1 cellular context compared by ENCODE assay signal in genomic region chr11:69048718-69049489, GRCh38.
TF ChIP-seq lines count a peak whose summit lies in the region.

Gene TPCN2 (plus strand): TSS chr11:69048932. CDS start chr11:69048998, 66 bp downstream.

TF ChIP-seq in HEK293, 187 proteins besides CTCF, POLR2A, EP300 and RAD21 (continued from another document):
- TF ChIP-seq ZNF280D (tag by site-specific recombination; IDR thresholded peaks at IDR 0.05) (no peak), ZBTB48 (tag by site-specific recombination; IDR thresholded peaks at IDR 0.05) (peak; percentile 47; the same call in 1 of the 2 replicates), KLF1 (tag by site-specific recombination; IDR thresholded peaks at IDR 0.05) (peak; percentile 84), SP3 (tag by site-specific recombination; IDR thresholded peaks at IDR 0.05) (peak; percentile 89), ZNF16 (tag by site-specific recombination; IDR thresholded peaks at IDR 0.05; ENCODE audit: low read depth) (no peak), PRDM1 (tag by site-specific recombination; IDR thresholded peaks at IDR 0.05) (no peak)
